In genomic region chr17:1627219-1627986, GRCh38 we compare ENCODE assay signal across 8 cellular contexts. TPM values are rescaled to one million over a fixed set of nuclear protein-coding genes. Genes with fewer than 3 reads are reported as not detected.
DNase-seq lines count a peak whose midpoint lies in the region; ATAC-seq and TF ChIP-seq lines count a peak whose summit lies in the region.

No MANE protein-coding gene starts in this region.

- H3K27ac ChIP-seq in RWPE2 (ENCODE audit: poor library complexity, severe bottlenecking) (peak overlapping the region; percentile 67), SJCRH30 (no peak overlapping the region)

- H3K27me3 Mint-ChIP-seq in activated CD4-positive, alpha-beta T cell treated with anti-CD3 and anti-CD28 coated beads, Interleukin-2, amount 10 ng/mL, durations not matched to agents 7 days and 5 days: peaks cover 45% of the 10 kb centered on the region
- peaks cover 51% of the 10 kb centered on the region for H3K27me3 Mint-ChIP-seq in nephron progenitor cell (ENCODE audit: low read depth, poor library complexity)

- H3K9me3 ChIP-seq in RWPE2 (ENCODE audit: severe bottlenecking): no peaks in the 10 kb centered on the region
- H3K9me3 ChIP-seq in SJCRH30 (replicated peaks): no peaks in the 10 kb centered on the region

- H3K4me1 ChIP-seq in RWPE2 (ENCODE audit: insufficient read depth, poor library complexity, severe bottlenecking) (no peaks in the 10 kb centered on the region), SJCRH30 (no peaks in the 10 kb centered on the region)

- no peak for DNase-seq in activated CD4-positive, alpha-beta T cell treated with anti-CD3 and anti-CD28 coated beads, Interleukin-2, amount 10 ng/mL, durations not matched to agents 7 days and 5 days
- DNase-seq in activated CD4-positive, alpha-beta T cell treated with anti-CD3 and anti-CD28 coated beads for 4 hours: no peak
- DNase-seq in RWPE2 (ENCODE audit: low spot score): no peak
- no peak for DNase-seq in epithelial cell of esophagus (ENCODE audit: low read depth)
- peak; percentile 49 for DNase-seq in nephron progenitor cell
- no peak for DNase-seq in SJCRH30
- DNase-seq in epidermal melanocyte (ENCODE audit: insufficient read length, low spot score): no peak
- DNase-seq in NK-92 treated with Interleukin-12 subunit alpha and Interleukin-12 subunit beta, amount 100 ng/mL, for 24 hours (lab: John Stamatoyannopoulos, UW): no peak

- no peak for ATAC-seq in RWPE2 (ENCODE audit: low read depth)

- TF ChIP-seq CTCF in RWPE2 (IDR thresholded peaks at IDR 0.05; ENCODE audit: poor library complexity, severe bottlenecking): no peak
- TF ChIP-seq CTCF in epithelial cell of esophagus (IDR thresholded peaks at IDR 0.05; ENCODE audit: insufficient read depth, low read depth, low read length, missing control alignments): no peak
- no peak for TF ChIP-seq CTCF in nephron progenitor cell (IDR thresholded peaks at IDR 0.05)

- POLR2A ChIA-PET in activated CD4-positive, alpha-beta T cell treated with anti-CD3 and anti-CD28 coated beads, Interleukin-2, amount 10 ng/mL, durations not matched to agents 7 days and 5 days (lab: Charles Lee): interaction anchor here (0.5 kb wide), 1 partner anchor 100 kb away, joined by 4 read pairs; no protein-coding TSS in a partner anchor

- H3K9me3 Mint-ChIP-seq in activated CD4-positive, alpha-beta T cell treated with anti-CD3 and anti-CD28 coated beads, Interleukin-2, amount 10 ng/mL, durations not matched to agents 7 days and 5 days: no peaks in the 10 kb centered on the region
- H3K9me3 Mint-ChIP-seq in nephron progenitor cell: no peaks in the 10 kb centered on the region

- H3K4me3 Mint-ChIP-seq in activated CD4-positive, alpha-beta T cell treated with anti-CD3 and anti-CD28 coated beads, Interleukin-2, amount 10 ng/mL, durations not matched to agents 7 days and 5 days: peak overlapping the region; percentile 47
- peak overlapping the region; percentile 72 for H3K4me3 Mint-ChIP-seq in nephron progenitor cell

- no peak overlapping the region for H3K27ac Mint-ChIP-seq in activated CD4-positive, alpha-beta T cell treated with anti-CD3 and anti-CD28 coated beads, Interleukin-2, amount 10 ng/mL, durations not matched to agents 7 days and 5 days
- H3K27ac Mint-ChIP-seq in nephron progenitor cell: no peak overlapping the region

- no peaks in the 10 kb centered on the region for H3K36me3 Mint-ChIP-seq in activated CD4-positive, alpha-beta T cell treated with anti-CD3 and anti-CD28 coated beads, Interleukin-2, amount 10 ng/mL, durations not matched to agents 7 days and 5 days (ENCODE audit: low read depth)
- H3K36me3 Mint-ChIP-seq in nephron progenitor cell (ENCODE audit: low read depth): no peaks in the 10 kb centered on the region

- peak overlapping the region; percentile 56 for H3K4me3 ChIP-seq in RWPE2 (ENCODE audit: severe bottlenecking)
- H3K4me3 ChIP-seq in epithelial cell of esophagus (ENCODE audit: low read length): peak overlapping the region; percentile 73
- no peak overlapping the region for H3K4me3 ChIP-seq in SJCRH30

- CTCF ChIA-PET in activated CD4-positive, alpha-beta T cell treated with anti-CD3 and anti-CD28 coated beads, Interleukin-2, amount 10 ng/mL, durations not matched to agents 7 days and 5 days (lab: Charles Lee): interaction anchor here (0.9 to 1.3 kb wide), 2 partner anchors 20 to 23 kb away, joined by 3 read pairs; partner anchors contain the start of gene RILP

- H3K36me3 ChIP-seq in RWPE2 (ENCODE audit: low read depth) (peaks cover 9% of the 10 kb centered on the region; the same call in 1 of the 2 replicates), SJCRH30 (no peaks in the 10 kb centered on the region)

- H3K27me3 ChIP-seq in RWPE2 (ENCODE audit: insufficient read depth, poor library complexity, severe bottlenecking): no peaks in the 10 kb centered on the region
- H3K27me3 ChIP-seq in SJCRH30: no peaks in the 10 kb centered on the region

- peaks cover 28% of the 10 kb centered on the region for H3K4me1 Mint-ChIP-seq in activated CD4-positive, alpha-beta T cell treated with anti-CD3 and anti-CD28 coated beads, Interleukin-2, amount 10 ng/mL, durations not matched to agents 7 days and 5 days
- H3K4me1 Mint-ChIP-seq in nephron progenitor cell: peaks cover 27% of the 10 kb centered on the region

RNA-seq across cellular contexts. Expression of gene SLC43A2, which starts 1.2 kb away (rescaled TPM):
- total RNA-seq in activated CD4-positive, alpha-beta T cell treated with anti-CD3 and anti-CD28 coated beads, Interleukin-2, amount 10 ng/mL, durations not matched to agents 7 days and 5 days: under 1 TPM; 0.40 to 0.52 TPM
- 0.63 and 0.66 TPM in 2 replicates for total RNA-seq in SJCRH30 (2014; rRNA removed; shearing (Covaris generic))

RNA-seq across cellular contexts. Expression of gene SCARF1, which starts 18.1 kb away (rescaled TPM):
- total RNA-seq in activated CD4-positive, alpha-beta T cell treated with anti-CD3 and anti-CD28 coated beads, Interleukin-2, amount 10 ng/mL, durations not matched to agents 7 days and 5 days: 1 to 10 TPM in 1 of 2 experiments, under 1 TPM in 1; 0.87 to 1.0 TPM
- 0.06 and 0.13 TPM in 2 replicates for total RNA-seq in SJCRH30 (2014; rRNA removed; shearing (Covaris generic))

RNA-seq across cellular contexts. Expression of gene RILP, which starts 22.3 kb away (rescaled TPM):
- 1 to 10 TPM; 2.6 to 3.9 TPM for total RNA-seq in activated CD4-positive, alpha-beta T cell treated with anti-CD3 and anti-CD28 coated beads, Interleukin-2, amount 10 ng/mL, durations not matched to agents 7 days and 5 days
- 0.28 and 0.67 TPM in 2 replicates for total RNA-seq in SJCRH30 (2014; rRNA removed; shearing (Covaris generic))

RNA-seq across cellular contexts. Expression of gene PRPF8, which starts 57.3 kb away (rescaled TPM):
- 100 to 1,000 TPM; 302 to 316 TPM for total RNA-seq in activated CD4-positive, alpha-beta T cell treated with anti-CD3 and anti-CD28 coated beads, Interleukin-2, amount 10 ng/mL, durations not matched to agents 7 days and 5 days
- total RNA-seq in SJCRH30 (2014; rRNA removed; shearing (Covaris generic)): 144 and 145 TPM in 2 replicates
